12 cellular contexts compared by ENCODE assay signal in the genomic region with DNA sequence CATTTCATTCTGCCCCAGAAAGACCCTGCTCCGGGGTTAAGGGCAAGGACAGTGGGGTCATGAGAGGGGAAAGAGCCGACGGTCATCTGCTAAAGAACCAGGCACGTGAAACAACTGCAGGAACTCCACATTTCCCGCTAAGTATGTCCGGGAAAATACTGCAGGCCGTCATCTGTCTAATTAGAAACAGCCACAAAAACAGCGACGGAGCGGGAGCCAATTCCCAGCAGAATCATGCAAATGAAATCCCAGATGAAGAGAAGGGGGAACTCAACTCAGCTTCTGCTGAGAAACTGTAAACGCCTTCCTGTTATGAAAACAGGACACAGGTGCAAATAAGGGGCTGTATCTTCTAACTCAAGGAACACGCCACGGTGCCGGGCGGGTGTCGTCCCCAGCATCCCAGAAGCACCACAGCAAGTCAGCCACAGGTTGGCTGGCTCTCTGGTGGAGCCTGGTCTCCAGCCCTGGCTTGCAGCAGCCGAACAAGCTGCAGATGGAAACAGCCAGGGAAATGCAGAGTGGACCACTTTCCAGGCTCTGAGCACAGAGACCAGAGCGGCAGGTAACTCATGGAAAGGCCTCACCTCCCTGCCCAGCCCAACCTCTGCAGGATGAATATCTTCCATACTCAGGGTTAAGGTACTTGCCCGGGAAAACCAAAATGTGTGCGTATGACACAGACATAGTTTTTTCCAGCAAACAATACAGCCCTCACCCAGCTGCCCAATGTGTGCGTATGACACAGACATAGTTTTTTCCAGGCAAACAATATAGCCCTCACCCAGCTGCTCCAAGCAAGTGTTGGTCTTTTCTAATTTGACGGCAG. TPM values are rescaled to one million over a fixed set of nuclear protein-coding genes. Genes with fewer than 3 reads are reported as not detected.
DNase-seq lines count a peak whose midpoint lies in the region; ATAC-seq and TF ChIP-seq lines count a peak whose summit lies in the region.
"Had no signal": no experiment of that assay in that cellular context is flagged by ENCODE, and none has a peak within 500 bp of the region (broad histone marks: within the 10 kb centered on the region; RNA-seq: fewer than 3 reads in every experiment).

No MANE protein-coding gene starts in this region.

- peaks cover 71% of the 10 kb centered on the region for H3K4me1 Mint-ChIP-seq in osteocyte (ENCODE audit: unreplicated experiment)
- H3K4me1 Mint-ChIP-seq: CD14-positive monocyte had no signal

- peak overlapping the region; percentile 93 for H3K27ac Mint-ChIP-seq in osteocyte (ENCODE audit: unreplicated experiment)

- peak overlapping the region; percentile 7; the same call in 1 of the 2 replicates for H3K4me3 ChIP-seq in AG10803 (ENCODE audit: low read length)
- no peak overlapping the region for H3K4me3 ChIP-seq in fibroblast of mammary gland (ENCODE audit: control insufficient read depth, low read depth, low read length)
- H3K4me3 ChIP-seq: left lung had no signal

- H3K9me3 Mint-ChIP-seq in osteocyte (ENCODE audit: unreplicated experiment): no peaks in the 10 kb centered on the region

- peak overlapping the region; percentile 36 for H3K4me3 Mint-ChIP-seq in osteocyte (ENCODE audit: unreplicated experiment)

- no peak for TF ChIP-seq CTCF in AG10803 (conservative IDR thresholded peaks at IDR 0.05; ENCODE audit: low read length)
- no peak for TF ChIP-seq CTCF in fibroblast of mammary gland (conservative IDR thresholded peaks at IDR 0.05; ENCODE audit: control insufficient read depth, insufficient read depth, low read depth, low read length)
- TF ChIP-seq CTCF in osteocyte (IDR thresholded peaks at IDR 0.05): no peak

- H3K27me3 Mint-ChIP-seq in osteocyte (ENCODE audit: unreplicated experiment): no peaks in the 10 kb centered on the region

- DNase-seq in AG10803 (ENCODE audit: low read depth) (peak; percentile 86), NCI-H774 (lab: John Stamatoyannopoulos, UW) (peak; percentile 94), fibroblast of mammary gland (ENCODE audit: low read depth) (peak; percentile 87), osteocyte (ENCODE audit: extremely low spot score, unreplicated experiment) (no peak), SKM-1 (lab: John Stamatoyannopoulos, UW; ENCODE audit: unreplicated experiment) (no peak), cerebellum (ENCODE audit: low spot score) (no peak)
- DNase-seq in stimulated activated CD4-positive, alpha-beta T cell treated with anti-CD3 and anti-CD28 coated beads, Interleukin-4, amount 100 ng/mL, for 1 hour: no peak
- DNase-seq: erythroblast, left lung, T-helper 9 cell had no signal

- ATAC-seq in HG02588 (IDR thresholded peaks at IDR 0.05; ENCODE audit: unreplicated experiment): no peak
- ATAC-seq: left lung had no signal

- peaks cover 4% of the 10 kb centered on the region for H3K36me3 Mint-ChIP-seq in osteocyte (ENCODE audit: unreplicated experiment)
- H3K36me3 Mint-ChIP-seq: CD14-positive monocyte had no signal

RNA-seq across cellular contexts. Expression of gene PXDN, which starts 28.9 kb away (rescaled TPM):
- total RNA-seq in osteocyte: 459 and 488 TPM in 2 replicates
- 39.7 TPM for total RNA-seq in cerebellum

Comparison
In these comparisons a context has a peak if more than half of its experiments do, and no peak if none do; other contexts are left out.
1. DNase-seq: peak in AG10803 (single experiment), NCI-H774 (single experiment) and fibroblast of mammary gland (single experiment); none in osteocyte (single experiment), stimulated activated CD4-positive, alpha-beta T cell treated with anti-CD3 and anti-CD28 coated beads, Interleukin-4, amount 100 ng/mL, for 1 hour (single experiment), SKM-1 (single experiment) and cerebellum (single experiment).
2. RNA of gene PXDN, which starts 28.9 kb away (total RNA-seq): 459 to 488 TPM in osteocyte; 39.7 TPM in cerebellum (single experiment); every median in the first group is over 10 times any median in the second.